24 cellular contexts compared by ENCODE assay signal in the genomic region with DNA sequence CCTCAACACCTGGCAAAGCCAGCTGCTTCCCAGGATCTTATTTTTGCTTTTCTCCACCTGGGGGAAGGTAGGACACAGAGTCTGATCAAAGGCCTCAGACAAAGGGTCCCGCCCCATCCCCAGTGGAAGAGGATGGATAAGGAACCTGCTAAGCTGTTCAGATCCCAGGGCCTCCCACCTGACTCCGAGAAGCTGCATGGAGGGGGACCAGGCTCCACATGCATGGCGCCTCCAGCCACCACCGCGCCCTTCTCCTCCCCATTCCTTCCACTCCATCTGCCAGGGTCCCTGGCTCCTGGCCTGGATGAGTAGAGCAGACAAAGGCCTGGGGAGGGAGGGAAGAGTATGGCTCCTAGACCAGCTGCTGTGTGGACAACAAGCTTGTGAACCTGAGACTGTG. TPM values are rescaled to one million over a fixed set of nuclear protein-coding genes. Genes with fewer than 3 reads are reported as not detected.
"Had no signal": no experiment of that assay in that cellular context is flagged by ENCODE, and none has a peak within 500 bp of the region (broad histone marks: within the 10 kb centered on the region; RNA-seq: fewer than 3 reads in every experiment).

No MANE protein-coding gene starts in this region.

- H3K27me3 ChIP-seq: breast epithelium, gastrocnemius medialis, neural progenitor cell, sigmoid colon, testis had no signal

- ATAC-seq: activated T-cell treated with anti-CD3 and anti-CD28 coated beads, Interleukin-2, amount 50 U/mL, for 72 hours; esophagus mucosa; gastrocnemius medialis; naive thymus-derived CD4-positive, alpha-beta T cell; stimulated activated memory B cell treated with anti-CD40 and anti-IgM and Interleukin-4, amounts not matched to agents 10 μg/mL and 1 μg/mL and 100 μg/mL, for 72 hours had no signal

- H3K9me3 Mint-ChIP-seq: activated T-cell treated with anti-CD3 and anti-CD28 coated beads, Interleukin-2, amount 50 U/mL, for 72 hours; naive thymus-derived CD4-positive, alpha-beta T cell; neural progenitor cell; stimulated activated memory B cell treated with anti-CD40 and anti-IgM and Interleukin-4, amounts not matched to agents 10 μg/mL and 1 μg/mL and 100 μg/mL, for 72 hours; type B pancreatic cell had no signal

- H3K4me3 ChIP-seq: breast epithelium, gastrocnemius medialis, left ventricle myocardium inferior, neural progenitor cell, sigmoid colon, testis had no signal

- H3K9ac ChIP-seq: neural progenitor cell, parathyroid adenoma had no signal

- H3K4me1 ChIP-seq: breast epithelium, gastrocnemius medialis, parathyroid adenoma, testis had no signal

- H3K27ac ChIP-seq: breast epithelium, gastrocnemius medialis, left ventricle myocardium inferior, neural progenitor cell, parathyroid adenoma, sigmoid colon, testis, VCaP had no signal

- H3K27ac Mint-ChIP-seq: activated T-cell treated with anti-CD3 and anti-CD28 coated beads, Interleukin-2, amount 50 U/mL, for 72 hours; naive thymus-derived CD4-positive, alpha-beta T cell; stimulated activated memory B cell treated with anti-CD40 and anti-IgM and Interleukin-4, amounts not matched to agents 10 μg/mL and 1 μg/mL and 100 μg/mL, for 72 hours had no signal

- H3K4me1 Mint-ChIP-seq: naive thymus-derived CD4-positive, alpha-beta T cell; stimulated activated memory B cell treated with anti-CD40 and anti-IgM and Interleukin-4, amounts not matched to agents 10 μg/mL and 1 μg/mL and 100 μg/mL, for 72 hours had no signal

- H3K9me3 ChIP-seq: breast epithelium, gastrocnemius medialis, left ventricle myocardium inferior, sigmoid colon, testis had no signal

- H3K36me3 Mint-ChIP-seq: naive thymus-derived CD4-positive, alpha-beta T cell; neural progenitor cell; stimulated activated memory B cell treated with anti-CD40 and anti-IgM and Interleukin-4, amounts not matched to agents 10 μg/mL and 1 μg/mL and 100 μg/mL, for 72 hours; type B pancreatic cell had no signal

- DNase-seq: activated CD4-positive, CD25-positive, alpha-beta regulatory T cell treated with anti-CD3 and anti-CD28 coated beads, Interleukin-2, amount 50 U/mL, for 72 hours; activated CD8-positive, alpha-beta memory T cell treated with anti-CD3 and anti-CD28 coated beads for 24 hours; activated CD8-positive, alpha-beta memory T cell treated with anti-CD3 and anti-CD28 coated beads, Interleukin-2, amount 50 U/mL, for 48 hours; activated effector memory CD4-positive, alpha-beta T cell treated with anti-CD3 and anti-CD28 coated beads, Interleukin-2, amount 50 U/mL, for 16 hours; activated naive CD4-positive, alpha-beta T cell treated with anti-CD3 and anti-CD28 coated beads, Interleukin-2, amount 50 U/mL, for 16 hours; activated T-cell treated with anti-CD3 and anti-CD28 coated beads, Interleukin-2, amount 50 U/mL, for 72 hours; cerebellar nuclear complex; effector CD4-positive, alpha-beta T cell; gastrocnemius medialis; head of caudate nucleus; left ventricle myocardium inferior; naive thymus-derived CD4-positive, alpha-beta T cell; sigmoid colon; stimulated activated CD4-positive, alpha-beta T cell treated with anti-CD3 and anti-CD28 coated beads, Interleukin-4, amount 100 ng/mL, for 4 hours; testis had no signal

- H3K4me3 Mint-ChIP-seq: activated T-cell treated with anti-CD3 and anti-CD28 coated beads, Interleukin-2, amount 50 U/mL, for 72 hours; naive thymus-derived CD4-positive, alpha-beta T cell; stimulated activated memory B cell treated with anti-CD40 and anti-IgM and Interleukin-4, amounts not matched to agents 10 μg/mL and 1 μg/mL and 100 μg/mL, for 72 hours; type B pancreatic cell had no signal

- H3K36me3 ChIP-seq: breast epithelium, gastrocnemius medialis, left ventricle myocardium inferior, neural progenitor cell, sigmoid colon had no signal

RNA-seq across cellular contexts. Expression of gene CRABP1, which starts 20.0 kb away (rescaled TPM):
- total RNA-seq: esophagus mucosa; gastrocnemius medialis; left ventricle myocardium inferior; mononuclear cell; naive thymus-derived CD4-positive, alpha-beta T cell had no signal
- polyA plus RNA-seq: keratinocyte; naive thymus-derived CD4-positive, alpha-beta T cell had no signal
